In genomic region chr15:68557469-68558317, GRCh38 we compare ENCODE assay signal across 21 cellular contexts. TPM values are rescaled to one million over a fixed set of nuclear protein-coding genes. Genes with fewer than 3 reads are reported as not detected.
A peak's percentile ranks its signal among the peaks of the same experiment; 100 is the strongest.
DNase-seq lines count a peak whose midpoint lies in the region; ATAC-seq, FAIRE-seq and TF ChIP-seq lines count a peak whose summit lies in the region.
"Had no signal": no experiment of that assay in that cellular context is flagged by ENCODE, and none has a peak within 500 bp of the region (broad histone marks: within the 10 kb centered on the region; RNA-seq: fewer than 3 reads in every experiment).

No MANE protein-coding gene starts in this region.

- no peak overlapping the region for H2BK15ac ChIP-seq in H1 (ENCODE audit: low read length)

- FAIRE-seq in H1 (lab: Jason Lieb, UNC): no peak
- FAIRE-seq: GM12891 had no signal

- H4K8ac ChIP-seq in H1 (ENCODE audit: extremely low read depth, insufficient read depth, low read length): peak overlapping the region; percentile 76

- no peak overlapping the region for H3K14ac ChIP-seq in H1 (ENCODE audit: insufficient read length)

- CTCF ChIA-PET in HEK293 (lab: Yijun Ruan, JAX): interaction anchor here (0.6 to 14.6 kb wide), 14 partner anchors 9 to 367 kb away, joined by 3 to 421 read pairs (median 4); no protein-coding TSS in a partner anchor
- CTCF ChIA-PET in H1 (lab: Charles Lee; ENCODE audit: partially characterized antibody): interaction anchor here (0.6 to 14.4 kb wide), 13 partner anchors 12 to 1910 kb away, joined by 3 to 721 read pairs (median 3); no protein-coding TSS in a partner anchor

- no peak for TF ChIP-seq CTCF in HEK293 (tag by site-specific recombination; IDR thresholded peaks at IDR 0.05)
- no peak for TF ChIP-seq CTCF in H1 (IDR thresholded peaks at IDR 0.05; ENCODE audit: control extremely low read depth in 1 of 3, insufficient read depth in 1 of 3, low read depth in 1 of 3, low read length in 3 of 3)
- TF ChIP-seq CTCF in neural crest cell (conservative IDR thresholded peaks at IDR 0.05): no peak

- H2BK20ac ChIP-seq in H1 (ENCODE audit: low read length): no peak overlapping the region

- H3K9me3 ChIP-seq in HEK293 (ENCODE audit: control insufficient read depth, insufficient read depth, low read depth, low read length): no peaks in the 10 kb centered on the region
- no peaks in the 10 kb centered on the region for H3K9me3 ChIP-seq in H1 (ENCODE audit: insufficient read depth in 2 of 2, low read depth in 1 of 2, low read length in 1 of 2)

- peaks cover 8% of the 10 kb centered on the region; the same call in 1 of the 2 replicates for H3K23me2 ChIP-seq in H1 (ENCODE audit: low read depth, low read length)

- no peak overlapping the region for H3K27ac Mint-ChIP-seq in neural crest cell (ENCODE audit: unreplicated experiment)
- H3K27ac Mint-ChIP-seq: B cell had no signal

- H3K4me3 ChIP-seq in HEK293 (ENCODE audit: low read depth, low read length): no peak overlapping the region
- no peak overlapping the region for H3K4me3 ChIP-seq in H1 (ENCODE audit: extremely low read depth in 1 of 4, insufficient read depth in 2 of 4, low read depth in 3 of 4, low read length in 4 of 4)
- H3K4me3 ChIP-seq: GM23248, SK-N-MC had no signal

- no peaks in the 10 kb centered on the region for H3K9me3 Mint-ChIP-seq in neural crest cell
- H3K9me3 Mint-ChIP-seq: CD4-positive, CD25-positive, alpha-beta regulatory T cell had no signal

- no peak for TF ChIP-seq POLR2A in H1 (IDR thresholded peaks at IDR 0.05; ENCODE audit: control extremely low read depth in 1 of 2, low read depth in 2 of 2, low read length in 2 of 2)

- peaks cover 20% of the 10 kb centered on the region for H3K27me3 Mint-ChIP-seq in neural crest cell (ENCODE audit: low read depth)

- peak overlapping the region; percentile 98; the same call in 1 of the 2 replicates for H2BK12ac ChIP-seq in H1 (ENCODE audit: low read depth, low read length)

- H3K4me2 ChIP-seq in H1 (ENCODE audit: insufficient read depth in 1 of 2, low read depth in 2 of 2, low read length in 2 of 2): no peak overlapping the region; a peak in 1 of 4 replicates

- no peak overlapping the region for H2BK120ac ChIP-seq in H1 (replicated peaks; ENCODE audit: low read depth, low read length)

- H2AK5ac ChIP-seq in H1 (ENCODE audit: low read depth, low read length): peak overlapping the region; percentile 57; the same call in 1 of the 2 replicates

- H3K4me3 Mint-ChIP-seq in neural crest cell: peak overlapping the region; percentile 36

- no peak overlapping the region for H3K4ac ChIP-seq in H1 (replicated peaks; ENCODE audit: insufficient read length, low read depth, low read length)

- H3K27ac ChIP-seq in HEK293 (ENCODE audit: extremely low read depth, low read depth, low read length) (no peak overlapping the region), H1 (ENCODE audit: low read depth, low read length) (no peak overlapping the region)
- H3K27ac ChIP-seq: GM23248, SK-N-MC had no signal

- no peak overlapping the region for H3K18ac ChIP-seq in H1 (ENCODE audit: extremely low read depth, low read length)

- no peaks in the 10 kb centered on the region for H4K20me1 ChIP-seq in H1 (replicated peaks in 1 of 2; ENCODE audit: control insufficient read depth in 1 of 2, insufficient read depth in 2 of 2, low read length in 2 of 2)

- H3K9ac ChIP-seq in H1 (replicated peaks in 1 of 4; ENCODE audit: extremely low read depth in 1 of 4, low read depth in 3 of 4, low read length in 3 of 4): no peak overlapping the region
- H3K9ac ChIP-seq: GM23248 had no signal

- 91% methylated on average over 9 of the region's 9 CpGs; no CpG with 5 or more reads in 1 of the 2 experiments for WGBS in H1 (ENCODE audit: extremely low coverage in 1 of 2, insufficient coverage in 1 of 2, insufficient read length in 1 of 2, insufficient replicate concordance in 2 of 2, low coverage in 1 of 2, low lambda C conversion rate in 2 of 2, missing lambda C conversion rate in 1 of 2), 2 experiments

- no peak overlapping the region for H4K5ac ChIP-seq in H1 (ENCODE audit: insufficient read length, low read depth, low read length)

- peaks cover 35% of the 10 kb centered on the region for H3K4me1 Mint-ChIP-seq in neural crest cell

- no peaks in the 10 kb centered on the region for H3K36me3 Mint-ChIP-seq in neural crest cell (ENCODE audit: low read depth)
- H3K36me3 Mint-ChIP-seq: CD4-positive, CD25-positive, alpha-beta regulatory T cell had no signal

- no peak overlapping the region for H4K91ac ChIP-seq in H1 (replicated peaks; ENCODE audit: insufficient read length, low read length)

- no peak overlapping the region for H3K23ac ChIP-seq in H1 (ENCODE audit: insufficient read length)

- no peak for TF ChIP-seq RAD21 in H1 (IDR thresholded peaks at IDR 0.05 in 1 of 2, conservative IDR thresholded peaks at IDR 0.05 in 1 of 2; ENCODE audit: low read depth in 2 of 2, low read length in 2 of 2)

- peaks cover 0 to 7% (median 4%) of the 10 kb centered on the region in 4 experiments; a peak in 3 of 7 replicates for H3K27me3 ChIP-seq in H1 (replicated peaks in 1 of 4; ENCODE audit: control insufficient read depth in 3 of 4, extremely low read depth in 1 of 4, insufficient read depth in 3 of 4, low read length in 3 of 4)

- TF ChIP-seq EP300 in H1 (IDR thresholded peaks at IDR 0.05; ENCODE audit: borderline replicate concordance in 1 of 2, low read depth in 2 of 2, low read length in 2 of 2): no peak

- no peak overlapping the region for H3K56ac ChIP-seq in H1 (replicated peaks; ENCODE audit: insufficient read length, low read depth, low read length)

- no peaks in the 10 kb centered on the region for H3K79me1 ChIP-seq in H1 (ENCODE audit: low read depth, low read length)

- POLR2A ChIA-PET in HEK293 (lab: Yijun Ruan, JAX) (no interaction called here), H1 (lab: Charles Lee; ENCODE audit: partially characterized antibody) (no interaction called here)

- H3K36me3 ChIP-seq in HEK293 (ENCODE audit: control insufficient read depth in 2 of 2, insufficient read depth in 1 of 2, low read length in 2 of 2): no peaks in the 10 kb centered on the region
- no peaks in the 10 kb centered on the region for H3K36me3 ChIP-seq in H1 (ENCODE audit: control insufficient read depth in 2 of 4, insufficient read depth in 4 of 4, low read length in 3 of 4)

- DNase-seq in activated CD8-positive, alpha-beta memory T cell treated with anti-CD3 and anti-CD28 coated beads for 24 hours: peak; percentile 53
- DNase-seq in activated CD8-positive, alpha-beta memory T cell treated with anti-CD3 and anti-CD28 coated beads, Interleukin-2, amount 50 U/mL, for 48 hours: no peak
- no peak for DNase-seq in H1 (ENCODE audit: low read depth in 1 of 2, low spot score in 2 of 2)
- DNase-seq in neural crest cell (ENCODE audit: low read depth, low spot score): no peak
- DNase-seq: CD4-positive, CD25-positive, alpha-beta regulatory T cell; DMS 273 treated with DMSO at 0.1 percent for 48 hours; DND-41; GM23248; Kasumi-1; NCI-H1694; NCI-H2081 treated with DMSO at 0.1 percent for 48 hours; NCI-H2171 treated with DMSO at 0.1 percent for 48 hours; NCI-H526; SHP77 treated with DMSO at 0.1 percent for 48 hours had no signal

- no peaks in the 10 kb centered on the region for H3K79me2 ChIP-seq in H1 (ENCODE audit: control insufficient read depth in 1 of 2, insufficient read depth in 2 of 2, low read length in 2 of 2)

- no peaks in the 10 kb centered on the region for H3K4me1 ChIP-seq in HEK293 (ENCODE audit: control insufficient read depth, insufficient read depth, low read length)
- peaks cover 0 to 22% (median 16%) of the 10 kb centered on the region in 4 experiments; a peak in 6 of 7 replicates for H3K4me1 ChIP-seq in H1 (replicated peaks in 1 of 4; ENCODE audit: control insufficient read depth in 3 of 4, insufficient read depth in 4 of 4, low read length in 3 of 4)

- no peak for ATAC-seq in GM18909 (IDR thresholded peaks at IDR 0.05; ENCODE audit: poor library complexity, unreplicated experiment)
- ATAC-seq in HG03469 (IDR thresholded peaks at IDR 0.05; ENCODE audit: unreplicated experiment): no peak
- ATAC-seq in GM19351 (IDR thresholded peaks at IDR 0.05; ENCODE audit: unreplicated experiment): no peak

- H2BK5ac ChIP-seq in H1 (ENCODE audit: low read depth, low read length): no peak overlapping the region

- H2AFZ ChIP-seq in H1 (ENCODE audit: low read length): no peak overlapping the region
- H2AFZ ChIP-seq: GM23248 had no signal

TF ChIP-seq in HEK293, 187 proteins besides CTCF, POLR2A, EP300 and RAD21 (continues in another document):
- no peak for TF ChIP-seq ZNF239 (tag by site-specific recombination; IDR thresholded peaks at IDR 0.05)
- TF ChIP-seq ZNF768 (tag by site-specific recombination; IDR thresholded peaks at IDR 0.05): peak; percentile 66
- no peak for TF ChIP-seq ZBTB20 (tag by site-specific recombination; IDR thresholded peaks at IDR 0.05)
- no peak for TF ChIP-seq ZNF335 (tag by site-specific recombination; conservative IDR thresholded peaks at IDR 0.05)
- no peak for TF ChIP-seq GLI2 (tag by site-specific recombination; IDR thresholded peaks at IDR 0.05; ENCODE audit: borderline replicate concordance, low read depth)
- TF ChIP-seq ZNF112 (tag by site-specific recombination; IDR thresholded peaks at IDR 0.05): no peak
- TF ChIP-seq KLF8 (tag by site-specific recombination; IDR thresholded peaks at IDR 0.05): no peak
- no peak for TF ChIP-seq SCRT1 (tag by site-specific recombination; IDR thresholded peaks at IDR 0.05; ENCODE audit: borderline replicate concordance)

TF ChIP-seq in H1, 55 proteins besides CTCF, POLR2A, EP300 and RAD21 (continues in another document):
- TF ChIP-seq CTBP2 (IDR thresholded peaks at IDR 0.05; ENCODE audit: borderline replicate concordance, insufficient read depth, insufficient read length, low read length): no peak
- no peak for TF ChIP-seq NRF1 (IDR thresholded peaks at IDR 0.05; ENCODE audit: low read depth, low read length)
- no peak for TF ChIP-seq RNF2 (IDR thresholded peaks at IDR 0.05; ENCODE audit: borderline replicate concordance, low read depth, low read length, missing control alignments, poor library complexity, severe bottlenecking)

RNA-seq across cellular contexts. Expression of gene CORO2B, which starts 21.1 kb away (rescaled TPM):
- total RNA-seq in H1 (2021; fragmentation: NEBNext Ultra II Directional; extraction: Animal tissue kit (Norgen Biotek cat#: 25700)): 3.4 and 4.7 TPM in 2 replicates
- 6.1 and 6.7 TPM in 2 replicates for polyA plus RNA-seq in H1 (2011; rRNA removed)
- polyA plus RNA-seq in H1 (2011; cell fraction: cytosol; rRNA removed): 3.5 TPM
- 5.4 TPM for polyA plus RNA-seq in H1 (2011; cell fraction: nucleus; rRNA removed)
- polyA plus RNA-seq in H1 (2012, experiment 1 of 2): 3.8 to 5.5 TPM (median 4.8 TPM) in 4 replicates
- 3.7 TPM for polyA plus RNA-seq in H1 (2012, experiment 2 of 2)
- polyA plus RNA-seq in H1 (2013, experiment 1 of 2): 2.4 TPM
- 2.2 TPM for polyA plus RNA-seq in H1 (2013, experiment 2 of 2)
- 4.0 TPM in 2 replicates for polyA minus RNA-seq in H1 (2011; rRNA and poly(A)+ RNA removed)
- 2.9 TPM for polyA minus RNA-seq in H1 (2011; cell fraction: cytosol; rRNA and poly(A)+ RNA removed)
- 2.2 TPM for polyA minus RNA-seq in H1 (2011; cell fraction: nucleus; rRNA and poly(A)+ RNA removed)
- 21.3 and 23.1 TPM in 2 replicates for total RNA-seq in neural crest cell
- total RNA-seq: CD4-positive, CD25-positive, alpha-beta regulatory T cell had no signal
- polyA plus RNA-seq: CD4-positive, CD25-positive, alpha-beta regulatory T cell had no signal
